Comparison of ENCODE assay signal across 8 cellular contexts in the genomic region with DNA sequence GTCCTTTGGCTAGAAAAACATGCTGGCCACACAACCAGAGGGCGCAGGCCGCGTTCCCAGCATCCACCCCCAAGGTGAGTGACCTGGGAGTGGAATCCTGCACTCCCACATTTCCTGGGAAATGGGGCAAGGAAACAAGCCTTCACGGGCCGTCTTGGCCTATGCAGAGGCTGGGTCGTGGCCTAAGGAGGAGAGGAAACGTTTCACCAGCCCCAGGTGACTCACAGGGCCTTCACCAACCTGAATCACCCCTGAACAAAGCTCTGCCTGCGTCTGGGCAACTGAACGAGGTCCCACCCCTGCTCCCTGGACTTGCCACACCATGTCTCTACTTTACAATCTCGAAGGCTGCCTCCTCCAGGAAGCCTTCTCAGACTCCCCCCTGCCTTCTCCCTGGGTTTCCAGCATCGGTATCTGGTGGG. TPM values are rescaled to one million over a fixed set of nuclear protein-coding genes. Genes with fewer than 3 reads are reported as not detected.
DNase-seq lines count a peak whose midpoint lies in the region; ATAC-seq and TF ChIP-seq lines count a peak whose summit lies in the region.

No MANE protein-coding gene starts in this region.

- H3K4me1 ChIP-seq in IMR-90 (ENCODE audit: control insufficient read depth, insufficient read depth, low read length) (peaks cover 50% of the 10 kb centered on the region), right atrium auricular region (peaks cover 0 to 99% of the 10 kb centered on the region in 2 donors)

- CTCF ChIA-PET in IMR-90 (lab: Yijun Ruan, JAX), result no interaction called here
- CTCF ChIA-PET in activated CD8-positive, alpha-beta T cell treated with anti-CD3 and anti-CD28 coated beads, Interleukin-2, amount 10 ng/mL, durations not matched to agents 7 days and 5 days (lab: Charles Lee), result interaction anchor here (1.0 kb wide), 1 partner anchor 41 kb away, joined by 3 read pairs; no protein-coding TSS in a partner anchor

- peak overlapping the region; percentile 20; the same call in 1 of the 2 replicates for H3K18ac ChIP-seq in IMR-90 (ENCODE audit: low read depth, low read length)

- TF ChIP-seq CTCF in IMR-90 (conservative IDR thresholded peaks at IDR 0.05; ENCODE audit: low read depth, low read length) (no peak), right atrium auricular region (IDR thresholded peaks at IDR 0.05) (no peak), GM13976 (IDR thresholded peaks at IDR 0.05; ENCODE audit: borderline replicate concordance, control extremely low read depth, extremely low read depth, insufficient read depth, missing control alignments) (no peak)

- peak overlapping the region; percentile 1 for H3K14ac ChIP-seq in IMR-90 (replicated peaks; ENCODE audit: low read depth, low read length)

- in situ Hi-C loops in IMR-90 (cut with MboI; ENCODE audit: low sequenced_read_pairs) (no loop called here), GM13976 (cut with MboI; ENCODE audit: low sequenced_read_pairs, unreplicated experiment) (no loop called here)

- WGBS in IMR-90 (ENCODE audit: extremely low coverage in 2 of 2, insufficient read length in 1 of 2), 2 experiments, result 50% methylated on average over 1 of the region's 11 CpGs; no CpG with 5 or more reads in 1 of the 2 experiments

- BruUV-seq in IMR-90 (replicated peaks; lab: Mats Ljungman, UMichigan), result no TSS peak

- no peak for TF ChIP-seq RAD21 in IMR-90 (IDR thresholded peaks at IDR 0.05; ENCODE audit: low read length)

- peak overlapping the region; percentile 9 for H2AFZ ChIP-seq in IMR-90 (replicated peaks; ENCODE audit: low read length, poor library complexity)

- peak overlapping the region; percentile 28; the same call in 1 of the 2 replicates for H2AK5ac ChIP-seq in IMR-90 (ENCODE audit: low read depth, low read length)

- POLR2A ChIA-PET in IMR-90 (lab: Charles Lee; ENCODE audit: unreplicated experiment), result no interaction called here
- POLR2A ChIA-PET in activated CD8-positive, alpha-beta T cell treated with anti-CD3 and anti-CD28 coated beads, Interleukin-2, amount 10 ng/mL, durations not matched to agents 7 days and 5 days (lab: Charles Lee), result interaction anchor here (0.8 to 7.5 kb wide), 4 partner anchors 10 to 42 kb away, joined by 3 to 60 read pairs (median 12); partner anchors contain the start of gene MYH9

- H2BK20ac ChIP-seq in IMR-90 (ENCODE audit: low read depth, low read length), result no peak overlapping the region

- peaks cover 31% of the 10 kb centered on the region for H3K9me1 ChIP-seq in IMR-90 (ENCODE audit: insufficient read depth, low read length)

- peaks cover 3% of the 10 kb centered on the region for H3K9me3 Mint-ChIP-seq in activated CD8-positive, alpha-beta T cell treated with anti-CD3 and anti-CD28 coated beads, Interleukin-2, amount 10 ng/mL, durations not matched to agents 7 days and 5 days (ENCODE audit: insufficient read depth)

- no peak for TF ChIP-seq POLR2A in IMR-90 (IDR thresholded peaks at IDR 0.05; ENCODE audit: low read depth, low read length)

- H3K4me3 ChIP-seq in IMR-90 (ENCODE audit: insufficient read depth, low read depth, low read length) (no peak overlapping the region), right atrium auricular region (no peak overlapping the region)

- peak overlapping the region; percentile 89 for H3K27ac Mint-ChIP-seq in activated CD8-positive, alpha-beta T cell treated with anti-CD3 and anti-CD28 coated beads, Interleukin-2, amount 10 ng/mL, durations not matched to agents 7 days and 5 days

- H3K4me2 ChIP-seq in IMR-90 (ENCODE audit: low read depth, low read length), result peak overlapping the region; percentile 38

- peaks cover 96% of the 10 kb centered on the region for H3K4me1 Mint-ChIP-seq in activated CD8-positive, alpha-beta T cell treated with anti-CD3 and anti-CD28 coated beads, Interleukin-2, amount 10 ng/mL, durations not matched to agents 7 days and 5 days (ENCODE audit: low read depth)

- peak overlapping the region in 1 of 2 experiments; percentile 6; a peak in 2 of 4 replicates for H4K8ac ChIP-seq in IMR-90 (ENCODE audit: low read depth in 2 of 2, low read length in 2 of 2)

- H3K27me3 ChIP-seq in IMR-90 (ENCODE audit: control insufficient read depth, insufficient read depth, low read length) (no peaks in the 10 kb centered on the region), right atrium auricular region (no peaks in the 10 kb centered on the region)

- H3K56ac ChIP-seq in IMR-90 (ENCODE audit: extremely low read depth, insufficient read depth, low read length), result no peak overlapping the region

- H3K4ac ChIP-seq in IMR-90 (ENCODE audit: low read depth, low read length), result 0 out of 2 replicates have a peak overlapping the region, but pooled peaks have one; percentile 15

- peak; percentile 77 for DNase-seq in IMR-90
- DNase-seq in activated CD8-positive, alpha-beta T cell treated with anti-CD3 and anti-CD28 coated beads, Interleukin-2, amount 10 ng/mL, durations not matched to agents 7 days and 5 days, result no peak
- no peak for DNase-seq in right atrium auricular region (ENCODE audit: low spot score)
- DNase-seq in stimulated activated CD4-positive, alpha-beta T cell treated with anti-CD3 and anti-CD28 coated beads, TNF-alpha, amount 100 ng/mL, for 48 hours (ENCODE audit: low read depth in 3 of 3), result peak in 2 of 3 donors; percentile 65
- no peak for DNase-seq in NCI-H82 (lab: John Stamatoyannopoulos, UW)
- no peak for DNase-seq in GM13976 (ENCODE audit: low spot score)
- no peak for DNase-seq in SIG-M5 (lab: John Stamatoyannopoulos, UW)

- no peak overlapping the region for H4K91ac ChIP-seq in IMR-90 (ENCODE audit: insufficient read depth, low read depth, low read length)

- H3K9ac ChIP-seq in IMR-90 (ENCODE audit: low read depth, low read length), result no peak overlapping the region

- H2BK120ac ChIP-seq in IMR-90 (ENCODE audit: low read depth, low read length), result no peak overlapping the region

- H3K27me3 Mint-ChIP-seq in activated CD8-positive, alpha-beta T cell treated with anti-CD3 and anti-CD28 coated beads, Interleukin-2, amount 10 ng/mL, durations not matched to agents 7 days and 5 days (ENCODE audit: low read depth), result no peaks in the 10 kb centered on the region

- dilution Hi-C loops in IMR-90 (cut with HindIII; ENCODE audit: low sequenced_read_pairs, unreplicated experiment), result no loop called here

- peak overlapping the region; percentile 3 for H3K27ac ChIP-seq in IMR-90 (ENCODE audit: insufficient read depth, low read length)
- H3K27ac ChIP-seq in right atrium auricular region, result peak overlapping the region; percentile 85 to 87

- H3K9me3 ChIP-seq in IMR-90 (ENCODE audit: control insufficient read depth, insufficient read depth, low read length), result no peaks in the 10 kb centered on the region
- no peaks in the 10 kb centered on the region for H3K9me3 ChIP-seq in right atrium auricular region

- H3K4me3 Mint-ChIP-seq in activated CD8-positive, alpha-beta T cell treated with anti-CD3 and anti-CD28 coated beads, Interleukin-2, amount 10 ng/mL, durations not matched to agents 7 days and 5 days, result peak overlapping the region; percentile 49

- H3K36me3 Mint-ChIP-seq in activated CD8-positive, alpha-beta T cell treated with anti-CD3 and anti-CD28 coated beads, Interleukin-2, amount 10 ng/mL, durations not matched to agents 7 days and 5 days (ENCODE audit: low read depth), result peaks cover 85% of the 10 kb centered on the region

- peaks cover 0 to 45% of the 10 kb centered on the region in 2 experiments; a peak in 2 of 4 replicates for H3K79me1 ChIP-seq in IMR-90 (ENCODE audit: low read depth in 1 of 2, low read length in 2 of 2)

- H2BK15ac ChIP-seq in IMR-90 (ENCODE audit: low read depth, low read length), result no peak overlapping the region

- H4K5ac ChIP-seq in IMR-90 (ENCODE audit: low read depth, low read length), result no peak overlapping the region

- H3K36me3 ChIP-seq in IMR-90 (ENCODE audit: control insufficient read depth, insufficient read depth, low read length) (peaks cover 46% of the 10 kb centered on the region), right atrium auricular region (peaks cover 29% of the 10 kb centered on the region)

- H4K20me1 ChIP-seq in IMR-90 (ENCODE audit: insufficient read depth, low read length), result peaks cover 100% of the 10 kb centered on the region

- H2BK5ac ChIP-seq in IMR-90 (ENCODE audit: low read depth, low read length, poor library complexity, severe bottlenecking), result peak overlapping the region; percentile 74

- H3K23ac ChIP-seq in IMR-90 (ENCODE audit: low read depth, low read length), result peak overlapping the region; percentile 13; the same call in 1 of the 2 replicates

- intact Hi-C loops in IMR-90 (cut with micrococcal nuclease), result no loop called here

- H2AK9ac ChIP-seq in IMR-90 (replicated peaks; ENCODE audit: low read depth, low read length, poor library complexity), result peak overlapping the region; percentile 57

- no peak for ATAC-seq in IMR-90 (ENCODE audit: low read depth)
- no peak for ATAC-seq in activated CD8-positive, alpha-beta T cell treated with anti-CD3 and anti-CD28 coated beads, Interleukin-2, amount 10 ng/mL, durations not matched to agents 7 days and 5 days
- ATAC-seq in GM18519 (IDR thresholded peaks at IDR 0.05; ENCODE audit: low FRiP score, unreplicated experiment), result no peak

TF ChIP-seq in IMR-90, 13 proteins besides CTCF, POLR2A, EP300 and RAD21:
- TF ChIP-seq CEBPB (IDR thresholded peaks at IDR 0.05; ENCODE audit: low read depth, low read length) (peak; percentile 52), FOS (IDR thresholded peaks at IDR 0.05; ENCODE audit: low read depth, low read length) (peak; percentile 59), RCOR1 (IDR thresholded peaks at IDR 0.05; ENCODE audit: insufficient replicate concordance, low read length) (peak; percentile 34), MXI1 (IDR thresholded peaks at IDR 0.05; ENCODE audit: borderline replicate concordance, low read depth, low read length) (no peak)
- TF ChIP-seq, protein P1, sequence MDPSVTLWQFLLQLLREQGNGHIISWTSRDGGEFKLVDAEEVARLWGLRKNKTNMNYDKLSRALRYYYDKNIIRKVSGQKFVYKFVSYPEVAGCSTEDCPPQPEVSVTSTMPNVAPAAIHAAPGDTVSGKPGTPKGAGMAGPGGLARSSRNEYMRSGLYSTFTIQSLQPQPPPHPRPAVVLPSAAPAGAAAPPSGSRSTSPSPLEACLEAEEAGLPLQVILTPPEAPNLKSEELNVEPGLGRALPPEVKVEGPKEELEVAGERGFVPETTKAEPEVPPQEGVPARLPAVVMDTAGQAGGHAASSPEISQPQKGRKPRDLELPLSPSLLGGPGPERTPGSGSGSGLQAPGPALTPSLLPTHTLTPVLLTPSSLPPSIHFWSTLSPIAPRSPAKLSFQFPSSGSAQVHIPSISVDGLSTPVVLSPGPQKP (IDR thresholded peaks at IDR 0.05; ENCODE audit: borderline replicate concordance, low read depth, low read length), result no peak

RNA-seq across cellular contexts. Expression of gene MYH9, which starts 13.2 kb away (rescaled TPM):
- 554 and 783 TPM in 2 replicates for total RNA-seq in IMR-90 (2012; rRNA removed)
- 475 and 507 TPM in 2 replicates for polyA plus RNA-seq in IMR-90 (2012; rRNA removed)
- 197 and 382 TPM in 2 replicates for polyA plus RNA-seq in IMR-90 (2012; cell fraction: cytosol; rRNA removed)
- polyA plus RNA-seq in IMR-90 (2012; cell fraction: nucleus; rRNA removed; ENCODE audit: low replicate concordance), result 449 and 493 TPM in 2 replicates
- total RNA-seq in activated CD8-positive, alpha-beta T cell treated with anti-CD3 and anti-CD28 coated beads, Interleukin-2, amount 10 ng/mL, durations not matched to agents 7 days and 5 days, result 100 to 1,000 TPM; 857 to 883 TPM
- 100 to 1,000 TPM; 125 to 229 TPM for total RNA-seq in right atrium auricular region

Comparison
In these comparisons a context has a peak if more than half of its experiments do, and no peak if none do; other contexts are left out.
1. DNase-seq: peak in IMR-90 (single experiment) and stimulated activated CD4-positive, alpha-beta T cell treated with anti-CD3 and anti-CD28 coated beads, TNF-alpha, amount 100 ng/mL, for 48 hours (2 of 3); none in activated CD8-positive, alpha-beta T cell treated with anti-CD3 and anti-CD28 coated beads, Interleukin-2, amount 10 ng/mL, durations not matched to agents 7 days and 5 days (single experiment), right atrium auricular region (single experiment), NCI-H82 (single experiment), GM13976 (single experiment) and SIG-M5 (single experiment).